ENCODE assay signal across 13 cellular contexts in the genomic region with DNA sequence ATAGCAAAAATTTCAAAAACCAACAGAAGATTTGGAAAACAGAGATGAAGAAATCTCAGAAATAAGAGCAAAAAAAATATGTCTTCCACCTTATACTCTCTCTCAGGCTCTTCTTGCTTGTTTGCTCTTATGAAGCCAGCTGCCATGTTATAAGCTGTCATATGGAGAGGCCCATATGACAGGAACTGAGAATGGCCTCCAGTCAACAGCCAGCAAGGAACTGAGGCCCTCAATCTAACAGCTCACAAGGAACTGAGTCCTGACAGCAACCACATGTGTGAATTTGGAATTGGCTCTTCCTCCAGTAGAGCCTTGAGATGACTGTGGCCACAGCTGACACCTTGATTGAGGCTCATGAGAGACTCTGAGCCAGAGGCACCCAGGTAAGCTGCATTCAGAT. TPM values are rescaled to one million over a fixed set of nuclear protein-coding genes. Genes with fewer than 3 reads are reported as not detected.
DNase-seq lines count a peak whose midpoint lies in the region; TF ChIP-seq lines count a peak whose summit lies in the region.
"Had no signal": no experiment of that assay in that cellular context is flagged by ENCODE, and none has a peak within 500 bp of the region (broad histone marks: within the 10 kb centered on the region; RNA-seq: fewer than 3 reads in every experiment).

No MANE protein-coding gene starts in this region.

- peak overlapping the region; percentile 25 for H3K27ac Mint-ChIP-seq in Caco-2 (ENCODE audit: unreplicated experiment)

- BruUV-seq in Caco-2 (replicated peaks; lab: Mats Ljungman, UMichigan) (no TSS peak), mammary epithelial cell (replicated peaks; lab: Mats Ljungman, UMichigan) (no TSS peak)

- H3K27ac ChIP-seq in mammary epithelial cell (ENCODE audit: insufficient read depth, low read depth, low read length) (peak overlapping the region; percentile 73), neuronal stem cell (replicated peaks; ENCODE audit: low read length) (no peak overlapping the region)
- H3K27ac ChIP-seq: C4-2B had no signal

- no peak overlapping the region for H2BK120ac ChIP-seq in neuronal stem cell (ENCODE audit: low read depth, low read length)

- no peak overlapping the region for H3K23ac ChIP-seq in neuronal stem cell (ENCODE audit: low read depth, low read length, poor library complexity)

- no peaks in the 10 kb centered on the region for H3K27me3 Mint-ChIP-seq in Caco-2 (ENCODE audit: insufficient read depth, unreplicated experiment)

- no peaks in the 10 kb centered on the region for H3K27me3 ChIP-seq in Caco-2 (replicated peaks; ENCODE audit: control insufficient read depth, insufficient read depth, low read length)
- H3K27me3 ChIP-seq in mammary epithelial cell (ENCODE audit: insufficient read depth, low read length): no peaks in the 10 kb centered on the region
- H3K27me3 ChIP-seq in neuronal stem cell (ENCODE audit: control insufficient read depth in 3 of 3, insufficient read depth in 3 of 3, low read depth in 1 of 3, low read length in 3 of 3): no peaks in the 10 kb centered on the region

- no peak overlapping the region for H4K91ac ChIP-seq in neuronal stem cell (ENCODE audit: low read depth, low read length, poor library complexity)

- no peaks in the 10 kb centered on the region for H3K79me2 ChIP-seq in mammary epithelial cell (ENCODE audit: insufficient read depth, low read length)

- in situ Hi-C loops in mammary epithelial cell (cut with MboI; ENCODE audit: low sequenced_read_pairs in 2 of 2): no loop called here

- peak overlapping the region; percentile 73 for H2AFZ ChIP-seq in mammary epithelial cell (ENCODE audit: low read depth, low read length)
- H2AFZ ChIP-seq in neuronal stem cell (ENCODE audit: low read length): peak overlapping the region; percentile 73

- no peak overlapping the region for H3K14ac ChIP-seq in neuronal stem cell (ENCODE audit: low read length)

- no peak overlapping the region for H3K4me3 Mint-ChIP-seq in Caco-2 (ENCODE audit: unreplicated experiment)

- H3K9ac ChIP-seq in mammary epithelial cell (ENCODE audit: insufficient read depth, low read length): no peak overlapping the region
- H3K9ac ChIP-seq in neuronal stem cell (ENCODE audit: low read depth, low read length, poor library complexity): no peak overlapping the region

- dilution Hi-C loops in mammary epithelial cell (cut with HindIII; ENCODE audit: low sequenced_read_pairs): no loop called here

- no peak overlapping the region for H2BK5ac ChIP-seq in neuronal stem cell (ENCODE audit: low read length)

- H3K18ac ChIP-seq in neuronal stem cell (ENCODE audit: low read length): no peak overlapping the region

- no peak overlapping the region for H3K4me2 ChIP-seq in mammary epithelial cell (ENCODE audit: insufficient read depth, low read depth, low read length)
- no peak overlapping the region for H3K4me2 ChIP-seq in neuronal stem cell (ENCODE audit: insufficient read depth, low read length, poor library complexity, severe bottlenecking)

- CTCF ChIA-PET in Caco-2 (lab: Charles Lee): no interaction called here
- CTCF ChIA-PET in mammary epithelial cell (lab: Charles Lee; ENCODE audit: low non-redundant PET): no interaction called here

- POLR2A ChIA-PET in Caco-2 (lab: Charles Lee): no interaction called here

- H3K4ac ChIP-seq in neuronal stem cell (ENCODE audit: low read length): no peak overlapping the region

- H3K4me1 ChIP-seq in Caco-2 (no peaks in the 10 kb centered on the region), mammary epithelial cell (ENCODE audit: insufficient read depth, low read length) (peaks cover 3% of the 10 kb centered on the region), neuronal stem cell (ENCODE audit: control insufficient read depth in 2 of 2, insufficient read depth in 1 of 2, low read depth in 1 of 2, low read length in 2 of 2) (no peaks in the 10 kb centered on the region)

- no peaks in the 10 kb centered on the region for H3K36me3 ChIP-seq in Caco-2 (ENCODE audit: control insufficient read depth, insufficient read depth, low read length)
- H3K36me3 ChIP-seq in mammary epithelial cell (ENCODE audit: insufficient read depth, low read length): no peaks in the 10 kb centered on the region
- H3K36me3 ChIP-seq in neuronal stem cell (replicated peaks in 1 of 2; ENCODE audit: control insufficient read depth in 2 of 2, insufficient read depth in 2 of 2, low read length in 2 of 2): no peaks in the 10 kb centered on the region

- H3K4me1 Mint-ChIP-seq in Caco-2 (ENCODE audit: low read depth, unreplicated experiment): peaks cover under 1% of the 10 kb centered on the region

- no peak overlapping the region for H2AK5ac ChIP-seq in neuronal stem cell (ENCODE audit: low read depth, low read length)

- intact Hi-C loops in Caco-2 (cut with micrococcal nuclease; ENCODE audit: unreplicated experiment): no loop called here
- intact Hi-C loops in mammary epithelial cell (cut with micrococcal nuclease): no loop called here

- TF ChIP-seq CTCF in Caco-2 (IDR thresholded peaks at IDR 0.05; ENCODE audit: insufficient read depth in 1 of 2, low read depth in 1 of 2, low read length in 1 of 2, severe bottlenecking in 1 of 2, unreplicated experiment in 1 of 2) (no peak), mammary epithelial cell (conservative IDR thresholded peaks at IDR 0.05 in 1 of 2, IDR thresholded peaks at IDR 0.05 in 1 of 2; ENCODE audit: extremely low read depth in 1 of 2, insufficient read depth in 1 of 2, low read depth in 1 of 2, low read length in 2 of 2) (no peak), GM10266 (IDR thresholded peaks at IDR 0.05; ENCODE audit: control insufficient read depth, insufficient read depth, low read depth, missing control alignments) (no peak)

- H3K4me3 ChIP-seq in Caco-2 (ENCODE audit: low read depth, low read length) (no peak overlapping the region), mammary epithelial cell (replicated peaks in 1 of 3; ENCODE audit: insufficient read depth in 1 of 3, low read depth in 2 of 3, low read length in 3 of 3) (no peak overlapping the region), neuronal stem cell (ENCODE audit: low read length in 2 of 2) (no peak overlapping the region)

- H3K9me3 Mint-ChIP-seq in Caco-2 (ENCODE audit: unreplicated experiment): no peaks in the 10 kb centered on the region

- H3K36me3 Mint-ChIP-seq in Caco-2 (ENCODE audit: insufficient read depth, unreplicated experiment): no peaks in the 10 kb centered on the region

- DNase-seq in Caco-2: no peak
- DNase-seq in MV-4-11 (lab: John Stamatoyannopoulos, UW): peak; percentile 47
- no peak for DNase-seq in mammary epithelial cell
- DNase-seq in neuronal stem cell (ENCODE audit: low spot score): no peak
- no peak for DNase-seq in GM10266 (ENCODE audit: extremely low spot score)
- no peak for DNase-seq in activated CD4-positive, alpha-beta T cell treated with anti-CD3 and anti-CD28 coated beads for 1 hour
- DNase-seq in NCI-H2196 treated with DMSO at 0.1 percent for 48 hours (lab: John Stamatoyannopoulos, UW; ENCODE audit: unreplicated experiment): no peak
- DNase-seq: AML-193, DMS 273 treated with DMSO at 0.1 percent for 48 hours, GOT3, NCI-H1417, NCI-H187 had no signal

- no peaks in the 10 kb centered on the region for H3K79me1 ChIP-seq in neuronal stem cell (ENCODE audit: low read depth, low read length)

- no peak overlapping the region for H2BK12ac ChIP-seq in neuronal stem cell (ENCODE audit: low read length)

- H3K9me3 ChIP-seq in Caco-2 (no peaks in the 10 kb centered on the region), mammary epithelial cell (replicated peaks; ENCODE audit: insufficient read depth, low read length) (no peaks in the 10 kb centered on the region), neuronal stem cell (replicated peaks in 1 of 2; ENCODE audit: control insufficient read depth in 2 of 2, insufficient read depth in 1 of 2, low read depth in 1 of 2, low read length in 2 of 2) (peaks cover 0 to 3% of the 10 kb centered on the region in 2 donors)

- H2BK15ac ChIP-seq in neuronal stem cell (ENCODE audit: low read length): no peak overlapping the region

- no peaks in the 10 kb centered on the region for H4K20me1 ChIP-seq in mammary epithelial cell (ENCODE audit: insufficient read depth, low read length)

- H4K8ac ChIP-seq in neuronal stem cell (ENCODE audit: low read depth, low read length): no peak overlapping the region

RNA-seq across cellular contexts. Expression of gene MAOA, which starts 51.3 kb away (rescaled TPM):
- total RNA-seq in Caco-2 (2022) (0.25 and 0.74 TPM in 2 replicates), mammary epithelial cell (10 to 100 TPM; 12.2 to 38.6 TPM)
- 26.0 TPM for polyA plus RNA-seq in mammary epithelial cell
- polyA minus RNA-seq in mammary epithelial cell: 61.5 TPM
- 3.5 TPM for polyA plus RNA-seq in neuronal stem cell (2013, experiment 1 of 2)
- 3.9 TPM for polyA plus RNA-seq in neuronal stem cell (2013, experiment 2 of 2)
